9 cellular contexts compared by ENCODE assay signal in the genomic region with DNA sequence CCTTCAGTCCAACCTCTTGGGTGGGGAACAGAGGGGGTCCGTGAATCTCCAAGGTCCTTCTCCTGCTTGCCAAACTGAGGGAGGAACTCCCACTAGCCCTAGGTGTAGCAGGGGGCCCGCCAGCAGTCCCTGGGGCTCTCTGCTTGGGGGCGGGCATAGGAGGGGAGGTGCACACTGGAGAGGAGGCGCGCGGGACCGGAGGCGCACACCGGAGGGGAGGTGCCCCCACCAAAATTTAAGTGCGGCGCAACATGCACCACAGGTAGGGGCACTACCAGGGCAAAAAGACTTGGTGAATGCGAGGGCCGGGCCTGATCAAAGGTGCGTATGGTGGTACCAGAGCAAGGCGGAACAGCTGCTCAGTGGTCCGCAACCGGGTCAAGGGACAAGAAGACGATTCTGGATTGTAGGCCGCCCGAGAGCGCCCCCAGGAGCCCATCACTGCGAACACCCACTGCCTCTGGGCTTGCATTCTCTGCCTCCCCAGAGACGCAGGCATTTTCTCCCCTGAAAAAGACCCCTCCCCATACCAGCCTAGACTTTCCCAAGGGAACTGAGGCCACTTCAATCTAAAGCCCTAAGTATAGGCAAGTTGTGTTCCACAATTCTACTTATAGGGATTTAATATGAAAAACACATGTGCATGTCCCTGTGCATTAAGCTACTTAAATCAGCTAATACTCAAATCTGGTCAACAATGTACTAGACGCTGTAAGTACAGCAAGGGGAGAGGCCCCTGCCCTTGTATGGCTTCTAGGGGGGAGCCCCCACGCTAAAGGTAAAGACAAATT. TPM values are rescaled to one million over a fixed set of nuclear protein-coding genes. Genes with fewer than 3 reads are reported as not detected.
A peak's percentile ranks its signal among the peaks of the same experiment; 100 is the strongest.
DNase-seq lines count a peak whose midpoint lies in the region; ATAC-seq and TF ChIP-seq lines count a peak whose summit lies in the region.
"Had no signal": no experiment of that assay in that cellular context is flagged by ENCODE, and none has a peak within 500 bp of the region (broad histone marks: within the 10 kb centered on the region; RNA-seq: fewer than 3 reads in every experiment).

No MANE protein-coding gene starts in this region.

- H3K9me3 Mint-ChIP-seq in MCF 10A (ENCODE audit: unreplicated experiment), result no peaks in the 10 kb centered on the region
- no peaks in the 10 kb centered on the region for H3K9me3 Mint-ChIP-seq in activated naive CD8-positive, alpha-beta T cell (ENCODE audit: low read depth)
- H3K9me3 Mint-ChIP-seq in immature natural killer cell, result no peaks in the 10 kb centered on the region

- no peak for DNase-seq in breast epithelium (ENCODE audit: low spot score in 2 of 2)
- no peak for DNase-seq in MCF 10A (ENCODE audit: unreplicated experiment)
- DNase-seq in immature natural killer cell, result no peak
- DNase-seq in thoracic aorta (ENCODE audit: low spot score), result no peak
- no peak for DNase-seq in mucosa of gallbladder (ENCODE audit: low spot score)
- DNase-seq in amygdala (lab: John Stamatoyannopoulos, UW), result no peak
- no peak for DNase-seq in Ammon's horn (ENCODE audit: low spot score)

- POLR2A ChIA-PET in MCF 10A (lab: Yijun Ruan, JAX), result interaction anchor here (1.0 to 1.4 kb wide), 4 partner anchors 8 to 51 kb away, joined by 3 to 5 read pairs (median 3); a partner anchor contains a TSS

- H3K4me1 Mint-ChIP-seq in MCF 10A (ENCODE audit: insufficient read depth, unreplicated experiment) (no peaks in the 10 kb centered on the region), immature natural killer cell (peaks cover 9 to 10% of the 10 kb centered on the region in 2 donors)
- peaks cover 7% of the 10 kb centered on the region for H3K4me1 Mint-ChIP-seq in activated naive CD8-positive, alpha-beta T cell (ENCODE audit: low read depth)

- H3K27ac ChIP-seq in breast epithelium, result no peak overlapping the region
- no peak overlapping the region for H3K27ac ChIP-seq in thoracic aorta
- H3K27ac ChIP-seq: C4-2B had no signal

- CTCF ChIA-PET in MCF 10A (lab: Yijun Ruan, JAX), result interaction anchor here (0.8 to 6.0 kb wide), 8 partner anchors 16 to 518 kb away, joined by 3 to 75 read pairs (median 6); no protein-coding TSS in a partner anchor

- H3K27me3 Mint-ChIP-seq in MCF 10A (ENCODE audit: insufficient read depth, unreplicated experiment) (no peaks in the 10 kb centered on the region), immature natural killer cell (ENCODE audit: low read depth in 3 of 3) (peaks cover 18 to 25% (median 22%) of the 10 kb centered on the region in 3 donors)
- peaks cover 17% of the 10 kb centered on the region for H3K27me3 Mint-ChIP-seq in activated naive CD8-positive, alpha-beta T cell

- H3K4me3 ChIP-seq in breast epithelium, result peak overlapping the region in 2 of 3 donors; percentile 37 to 65
- H3K4me3 ChIP-seq in thoracic aorta, result peak overlapping the region; percentile 66

- TF ChIP-seq CTCF in breast epithelium (IDR thresholded peaks at IDR 0.05), result no peak
- TF ChIP-seq CTCF in MCF 10A (IDR thresholded peaks at IDR 0.05; ENCODE audit: unreplicated experiment), result no peak
- TF ChIP-seq CTCF in thoracic aorta (IDR thresholded peaks at IDR 0.05), result no peak

- H3K27me3 ChIP-seq in breast epithelium, result no peaks in the 10 kb centered on the region
- no peaks in the 10 kb centered on the region for H3K27me3 ChIP-seq in thoracic aorta (replicated peaks; ENCODE audit: insufficient read depth)

- H3K4me1 ChIP-seq in breast epithelium, result no peaks in the 10 kb centered on the region
- peaks cover 0 to 10% of the 10 kb centered on the region in 2 donors for H3K4me1 ChIP-seq in thoracic aorta (ENCODE audit: control insufficient read depth in 1 of 2, low read depth in 2 of 2)

- no TSS peak for BruUV-seq in MCF 10A (replicated peaks; lab: Mats Ljungman, UMichigan)

- H3K27ac Mint-ChIP-seq in MCF 10A (ENCODE audit: low read depth, unreplicated experiment) (no peak overlapping the region), immature natural killer cell (peak overlapping the region in 2 of 6 donors; percentile 27 to 42)
- no peak overlapping the region for H3K27ac Mint-ChIP-seq in activated naive CD8-positive, alpha-beta T cell

- H3K4me3 Mint-ChIP-seq in MCF 10A (ENCODE audit: unreplicated experiment) (no peak overlapping the region), immature natural killer cell (peak overlapping the region; percentile 65 to 89 (median 83))
- H3K4me3 Mint-ChIP-seq in activated naive CD8-positive, alpha-beta T cell, result peak overlapping the region; percentile 52

- intact Hi-C loops in breast epithelium (cut with DNase I; ENCODE audit: low total_unique reads) (no loop called here), MCF 10A (cut with micrococcal nuclease) (no loop called here)

- H3K36me3 ChIP-seq in breast epithelium (no peaks in the 10 kb centered on the region), thoracic aorta (no peaks in the 10 kb centered on the region)

- no peak for TF ChIP-seq POLR2A in breast epithelium (IDR thresholded peaks at IDR 0.05)

- no peaks in the 10 kb centered on the region for H3K36me3 Mint-ChIP-seq in MCF 10A (ENCODE audit: insufficient read depth, unreplicated experiment)
- H3K36me3 Mint-ChIP-seq in activated naive CD8-positive, alpha-beta T cell, result no peaks in the 10 kb centered on the region
- no peaks in the 10 kb centered on the region for H3K36me3 Mint-ChIP-seq in immature natural killer cell

- H3K9me3 ChIP-seq in breast epithelium (no peaks in the 10 kb centered on the region), thoracic aorta (no peaks in the 10 kb centered on the region)

- ATAC-seq in thoracic aorta (ENCODE audit: insufficient number of reproducible peaks, low FRiP score, low read depth), result no peak

RNA-seq across cellular contexts. Expression of a gene that starts 50.6 kb away (rescaled TPM):
- 100 to 1,000 TPM in 1 of 3 donors, 10 to 100 TPM in 2; 40.4 to 145 (median 45.2) TPM for total RNA-seq in breast epithelium
- 623 and 892 TPM in 2 replicates for total RNA-seq in MCF 10A (2022)
- polyA plus RNA-seq in immature natural killer cell, result 10 to 100 TPM in 2 of 3 donors, 1 to 10 TPM in 1; 2.2 to 13.3 (median 10.9) TPM
- 100 to 1,000 TPM; 158 to 173 TPM for total RNA-seq in thoracic aorta
- 235 TPM for total RNA-seq in mucosa of gallbladder

RNA-seq across cellular contexts. Expression of a gene that starts 53.3 kb away (rescaled TPM):
- 10 to 100 TPM; 45.6 to 63.7 (median 52.4) TPM for total RNA-seq in breast epithelium
- total RNA-seq in MCF 10A (2022), result 97.4 and 106 TPM in 2 replicates
- 10 to 100 TPM; 23.9 to 37.8 (median 32.5) TPM for polyA plus RNA-seq in immature natural killer cell
- 10 to 100 TPM; 29.0 to 92.9 TPM for total RNA-seq in thoracic aorta
- 65.6 TPM for total RNA-seq in mucosa of gallbladder
